Comparison of ENCODE assay signal across 12 cellular contexts in the genomic region with DNA sequence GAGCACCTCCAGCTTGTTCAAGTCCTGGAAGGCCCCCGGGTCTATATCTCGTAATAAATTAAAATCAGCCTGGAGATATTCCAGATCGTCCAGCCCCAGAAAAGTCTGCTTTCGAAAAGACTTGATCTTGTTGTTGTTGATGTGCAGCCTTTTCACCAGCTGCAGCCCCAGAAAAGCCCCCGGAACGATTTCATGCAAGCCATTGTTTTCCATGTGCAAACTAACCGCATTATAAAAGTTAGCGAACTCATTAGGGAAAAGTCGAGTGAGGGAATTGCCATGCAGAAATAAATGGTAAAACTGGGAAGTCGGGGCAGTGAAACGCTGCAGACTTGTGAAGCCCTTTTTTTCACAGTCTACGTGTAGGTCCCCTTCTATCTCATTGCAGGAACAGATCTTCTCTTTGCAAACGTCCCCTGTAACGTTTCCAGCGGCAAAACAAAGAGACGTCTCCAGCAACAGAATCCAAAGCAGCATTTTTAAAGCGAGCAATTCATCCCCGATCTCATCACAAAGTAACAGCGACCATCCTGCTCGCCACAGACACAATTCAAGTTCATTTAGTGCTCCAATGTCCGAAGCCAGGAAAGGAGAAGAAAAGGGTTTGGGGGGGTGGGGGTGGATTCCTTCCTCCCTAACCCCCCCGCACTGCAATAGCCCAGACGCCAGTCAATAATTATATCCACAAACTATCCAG. TPM values are rescaled to one million over a fixed set of nuclear protein-coding genes. Genes with fewer than 3 reads are reported as not detected.
A peak's percentile ranks its signal among the peaks of the same experiment; 100 is the strongest.
DNase-seq lines count a peak whose midpoint lies in the region; ATAC-seq and TF ChIP-seq lines count a peak whose summit lies in the region.
"Had no signal": no experiment of that assay in that cellular context is flagged by ENCODE, and none has a peak within 500 bp of the region (broad histone marks: within the 10 kb centered on the region; RNA-seq: fewer than 3 reads in every experiment).

No MANE protein-coding gene starts in this region.

- no peak overlapping the region for H3K27ac ChIP-seq in ascending aorta
- H3K27ac ChIP-seq: left ventricle myocardium inferior had no signal

- H3K9me3 ChIP-seq in ascending aorta (no peaks in the 10 kb centered on the region), iPS-18c (ENCODE audit: control insufficient read depth, insufficient read depth, low read length) (no peaks in the 10 kb centered on the region)
- H3K9me3 ChIP-seq: left ventricle myocardium inferior had no signal

- peaks cover 5% of the 10 kb centered on the region for H3K27me3 ChIP-seq in ascending aorta

- ATAC-seq in HG02884 (IDR thresholded peaks at IDR 0.05; ENCODE audit: unreplicated experiment), result no peak

- no peaks in the 10 kb centered on the region for H3K4me1 ChIP-seq in ascending aorta

- peak overlapping the region; percentile 28 to 54 for H3K4me3 ChIP-seq in ascending aorta
- H3K4me3 ChIP-seq in iPS-18c (ENCODE audit: insufficient read depth, low read depth, low read length), result peak overlapping the region; percentile 39; the same call in 1 of the 2 replicates
- H3K4me3 ChIP-seq: left ventricle myocardium inferior had no signal

- TF ChIP-seq CTCF in ascending aorta (IDR thresholded peaks at IDR 0.05), result no peak

- peak in 2 of 3 experiments; percentile 36 to 77 for DNase-seq in NCI-H1417 (lab: John Stamatoyannopoulos, UW)
- no peak for DNase-seq in NCI-H1417 treated with DMSO at 0.1 percent for 48 hours (lab: John Stamatoyannopoulos, UW)
- no peak for DNase-seq in ascending aorta (ENCODE audit: low spot score in 2 of 2)
- DNase-seq in superior temporal gyrus (ENCODE audit: extremely low spot score), result peak; percentile 76
- no peak for DNase-seq in activated gamma-delta T cell (lab: John Stamatoyannopoulos, UW)
- no peak for DNase-seq in NCI-H510A (lab: John Stamatoyannopoulos, UW)
- DNase-seq: left ventricle myocardium inferior; NCI-H187; stimulated activated CD4-positive, alpha-beta T cell treated with anti-CD3 and anti-CD28 coated beads, Interleukin-4, amount 100 ng/mL, for 1 hour had no signal

- intact Hi-C loops in ascending aorta (cut with DNase I), result no loop called here

- H3K36me3 ChIP-seq in ascending aorta, result no peaks in the 10 kb centered on the region
- H3K36me3 ChIP-seq: left ventricle myocardium inferior had no signal

RNA-seq across cellular contexts. Expression of a gene that starts 1.1 kb away (rescaled TPM):
- total RNA-seq in ascending aorta, result not detected
- total RNA-seq: HT1080, left ventricle myocardium inferior had no signal

Comparison
In these comparisons a context has a peak if more than half of its experiments do, and no peak if none do; other contexts are left out.
1. DNase-seq: peak in NCI-H1417 (2 of 3) and superior temporal gyrus (single experiment); none in NCI-H1417 treated with DMSO at 0.1 percent for 48 hours (single experiment), ascending aorta (0 of 2), activated gamma-delta T cell (single experiment) and NCI-H510A (single experiment).